In the genomic region with DNA sequence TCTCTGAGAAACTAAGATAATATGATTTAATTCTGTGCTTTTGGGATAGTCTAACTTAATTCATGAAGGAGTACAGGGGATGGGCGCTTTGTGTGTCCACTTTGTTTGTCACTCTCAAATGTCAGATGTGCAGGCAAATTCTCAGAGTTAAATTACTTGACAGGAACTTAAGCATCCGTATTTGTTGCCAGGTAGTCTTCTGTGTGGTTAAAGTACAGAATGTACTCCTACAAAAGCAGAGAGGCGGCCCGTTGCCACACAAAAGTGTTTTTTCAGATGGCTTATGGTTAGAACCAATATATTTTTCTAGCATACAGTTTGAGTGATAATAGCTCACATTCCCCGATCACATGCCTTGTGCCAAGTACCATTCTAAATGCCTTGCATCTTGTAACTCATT, we compare ENCODE assay signal across 25 cellular contexts.
"Had no signal": no experiment of that assay in that cellular context is flagged by ENCODE, and none has a peak within 500 bp of the region (broad histone marks: within the 10 kb centered on the region; RNA-seq: fewer than 3 reads in every experiment).

No MANE protein-coding gene starts in this region.

- H3K9ac ChIP-seq: KMS-11 had no signal

- H3K4me2 ChIP-seq: KMS-11, PC-9 had no signal

- DNase-seq: Kasumi-1, MV-4-11, NCI-H1048, NCI-H1105, NCI-H1417, NCI-H1436 treated with DMSO at 0.1 percent for 48 hours, NCI-H1694, NCI-H1930, NCI-H2081, NCI-H2107, NCI-H2171, NCI-H226, NCI-H446, NCI-H510A, NCI-H524 treated with DMSO at 0.1 percent for 48 hours, NCI-H69, NCI-H774, OCI-M1, PC-9, Peyer's patch, SHP77 treated with DMSO at 0.1 percent for 48 hours, SJCRH30 had no signal

- H3K9me3 ChIP-seq: Peyer's patch, SJCRH30 had no signal

- H3K27me3 ChIP-seq: Peyer's patch, SJCRH30 had no signal

- H3K27ac ChIP-seq: HL-60, KMS-11, PC-9, Peyer's patch, SJCRH30 had no signal

- H3K4me3 ChIP-seq: K562, PC-9, Peyer's patch, SJCRH30 had no signal

- H3K36me3 ChIP-seq: Peyer's patch, SJCRH30 had no signal
